6 cellular contexts compared by ENCODE assay signal in genomic region chr11:129847361-129847760, GRCh38. TPM values are rescaled to one million over a fixed set of nuclear protein-coding genes. Genes with fewer than 3 reads are reported as not detected.
"Had no signal": no experiment of that assay in that cellular context is flagged by ENCODE, and none has a peak within 500 bp of the region (broad histone marks: within the 10 kb centered on the region; RNA-seq: fewer than 3 reads in every experiment).

No MANE protein-coding gene starts in this region.

RNA-seq across cellular contexts. Expression of gene TMEM45B, which starts 31.7 kb away (rescaled TPM):
- total RNA-seq: activated B cell treated with CpG ODN at 0.5 μM for 24 hours, ascending aorta, M059J, Right ventricle myocardium superior, SK-MEL-5 had no signal
- polyA plus RNA-seq: K562 had no signal
